Comparison of ENCODE assay signal across 8 cellular contexts in genomic region chr6:37303891-37304503, GRCh38. TPM values are rescaled to one million over a fixed set of nuclear protein-coding genes. Genes with fewer than 3 reads are reported as not detected.
DNase-seq lines count a peak whose midpoint lies in the region; ATAC-seq and TF ChIP-seq lines count a peak whose summit lies in the region.

No MANE protein-coding gene starts in this region.

- peak; percentile 56 to 66 for ATAC-seq in activated T-cell treated with anti-CD3 and anti-CD28 coated beads, Interleukin-2, amount 50 U/mL, for 4 hours
- ATAC-seq in left lobe of liver, result peak; percentile 84
- no peak for ATAC-seq in HG03135 (IDR thresholded peaks at IDR 0.05; ENCODE audit: unreplicated experiment)

- DNase-seq in activated T-cell treated with anti-CD3 and anti-CD28 coated beads, Interleukin-2, amount 50 U/mL, for 4 hours, result no peak
- no peak for DNase-seq in activated T-cell treated with anti-CD3 and anti-CD28 coated beads, Interleukin-2, amount 50 U/mL, for 1 hour
- DNase-seq in MV-4-11 (lab: John Stamatoyannopoulos, UW), result peak; percentile 31
- DNase-seq in left lobe of liver (ENCODE audit: low spot score), result no peak
- DNase-seq in stimulated activated naive CD4-positive, alpha-beta T cell treated with Interleukin-2 at 50 U/mL for 16 hours (lab: John Stamatoyannopoulos, UW), result no peak
- no peak for DNase-seq in GDM1 (lab: John Stamatoyannopoulos, UW)

- H3K36me3 Mint-ChIP-seq in activated T-cell treated with anti-CD3 and anti-CD28 coated beads, Interleukin-2, amount 50 U/mL, for 4 hours (ENCODE audit: insufficient read depth), result peaks cover 29% of the 10 kb centered on the region
- H3K36me3 Mint-ChIP-seq in brain, result peaks cover 60% of the 10 kb centered on the region

- peak overlapping the region in 2 of 5 experiments; percentile 36 to 46 for H3K27ac Mint-ChIP-seq in brain

- no peaks in the 10 kb centered on the region for H3K27me3 Mint-ChIP-seq in activated T-cell treated with anti-CD3 and anti-CD28 coated beads, Interleukin-2, amount 50 U/mL, for 4 hours (ENCODE audit: low read depth)
- no peaks in the 10 kb centered on the region for H3K27me3 Mint-ChIP-seq in brain

- H3K4me3 Mint-ChIP-seq in activated T-cell treated with anti-CD3 and anti-CD28 coated beads, Interleukin-2, amount 50 U/mL, for 4 hours, result no peak overlapping the region
- no peak overlapping the region for H3K4me3 Mint-ChIP-seq in brain

- peak; percentile 56 to 76 for TF ChIP-seq CTCF in brain (conservative IDR thresholded peaks at IDR 0.05)

- no peaks in the 10 kb centered on the region for H3K4me1 Mint-ChIP-seq in activated T-cell treated with anti-CD3 and anti-CD28 coated beads, Interleukin-2, amount 50 U/mL, for 4 hours (ENCODE audit: low read depth)
- H3K4me1 Mint-ChIP-seq in brain, result peaks cover 22% of the 10 kb centered on the region

- H3K9me3 Mint-ChIP-seq in activated T-cell treated with anti-CD3 and anti-CD28 coated beads, Interleukin-2, amount 50 U/mL, for 4 hours, result no peaks in the 10 kb centered on the region
- H3K9me3 Mint-ChIP-seq in brain, result no peaks in the 10 kb centered on the region

RNA-seq across cellular contexts. Expression of gene TMEM217, which starts 46.1 kb away (rescaled TPM):
- total RNA-seq in activated T-cell treated with anti-CD3 and anti-CD28 coated beads, Interleukin-2, amount 50 U/mL, for 4 hours, result 1 to 10 TPM; 2.3 to 4.2 (median 2.8) TPM
- polyA plus RNA-seq in brain (ENCODE audit: insufficient read depth, low read depth, low replicate concordance), result 1.1 TPM
- not detected for total RNA-seq in left lobe of liver

RNA-seq across cellular contexts. Expression of gene TBC1D22B, which starts 46.4 kb away (rescaled TPM):
- 10 to 100 TPM; 13.0 to 13.5 (median 13.2) TPM for total RNA-seq in activated T-cell treated with anti-CD3 and anti-CD28 coated beads, Interleukin-2, amount 50 U/mL, for 4 hours
- polyA plus RNA-seq in brain (ENCODE audit: insufficient read depth, low read depth, low replicate concordance), result 16.3 TPM
- 2.1 TPM for total RNA-seq in left lobe of liver

RNA-seq across cellular contexts. Expression of gene RNF8, which starts 49.8 kb away (rescaled TPM):
- total RNA-seq in activated T-cell treated with anti-CD3 and anti-CD28 coated beads, Interleukin-2, amount 50 U/mL, for 4 hours, result 10 to 100 TPM; 21.8 to 25.8 (median 23.8) TPM
- polyA plus RNA-seq in brain (ENCODE audit: insufficient read depth, low read depth, low replicate concordance), result 34.5 TPM
- total RNA-seq in left lobe of liver, result 4.9 TPM
